ENCODE assay signal across 19 cellular contexts in genomic region chr4:34893382-34893781, GRCh38.
DNase-seq lines count a peak whose midpoint lies in the region; ATAC-seq, FAIRE-seq and TF ChIP-seq lines count a peak whose summit lies in the region.
"Had no signal": no experiment of that assay in that cellular context is flagged by ENCODE, and none has a peak within 500 bp of the region (broad histone marks: within the 10 kb centered on the region; RNA-seq: fewer than 3 reads in every experiment).

No MANE protein-coding gene starts in this region.

- in situ Hi-C loops in GM12878 (cut with MboI): no loop called here

- H3K4me1 ChIP-seq in OCI-LY3 (ENCODE audit: low read length): peaks cover 12% of the 10 kb centered on the region
- H3K4me1 ChIP-seq in GM12878 (ENCODE audit: control insufficient read depth, insufficient read depth, low read length): no peaks in the 10 kb centered on the region
- no peaks in the 10 kb centered on the region for H3K4me1 ChIP-seq in spleen
- H3K4me1 ChIP-seq: HAP-1 had no signal

- H3K79me2 ChIP-seq in OCI-LY3 (ENCODE audit: low read length) (no peaks in the 10 kb centered on the region), GM12878 (ENCODE audit: control insufficient read depth, insufficient read depth, low read length) (no peaks in the 10 kb centered on the region)

- no peak for TF ChIP-seq CTCF in OCI-LY3 (IDR thresholded peaks at IDR 0.05; ENCODE audit: low read depth, low read length)
- TF ChIP-seq CTCF in GM12878 (IDR thresholded peaks at IDR 0.05 in 2 of 3, conservative IDR thresholded peaks at IDR 0.05 in 1 of 3; ENCODE audit: control insufficient read depth in 2 of 3, extremely low read depth in 1 of 3, insufficient read depth in 1 of 3, low read depth in 3 of 3, low read length in 3 of 3): no peak
- TF ChIP-seq CTCF in spleen (IDR thresholded peaks at IDR 0.05 in 8 of 11, conservative IDR thresholded peaks at IDR 0.05 in 3 of 11): no peak

- POLR2A ChIA-PET in GM12878 (lab: Charles Lee): no interaction called here

- TF ChIP-seq POLR2A in GM12878 (IDR thresholded peaks at IDR 0.05; ENCODE audit: low read depth, low read length) (no peak), spleen (IDR thresholded peaks at IDR 0.05) (no peak)

- intact Hi-C loops in GM12878 (cut with micrococcal nuclease; ENCODE audit: unreplicated experiment) (no loop called here), spleen (cut with DNase I; ENCODE audit: low total_unique reads) (no loop called here)

- TF ChIP-seq EP300 in GM12878 (IDR thresholded peaks at IDR 0.05; ENCODE audit: borderline replicate concordance in 1 of 2, control insufficient read depth in 1 of 2, low read depth in 2 of 2, low read length in 2 of 2): no peak

- no peak for TF ChIP-seq RAD21 in GM12878 (IDR thresholded peaks at IDR 0.05; ENCODE audit: insufficient read depth, low read depth, low read length)

- FAIRE-seq in GM12878 (lab: Jason Lieb, UNC): no peak
- FAIRE-seq: G401.6, H54 had no signal

- H3K9me3 ChIP-seq in OCI-LY3 (ENCODE audit: insufficient read depth, low read length) (no peaks in the 10 kb centered on the region; the same call in 1 of the 2 replicates), GM12878 (replicated peaks; ENCODE audit: control insufficient read depth, insufficient read depth, low read length) (no peaks in the 10 kb centered on the region), spleen (no peaks in the 10 kb centered on the region)
- H3K9me3 ChIP-seq: HAP-1 had no signal

- H3K27ac ChIP-seq in OCI-LY3 (ENCODE audit: low read length) (no peak overlapping the region), GM12878 (ENCODE audit: control insufficient read depth, insufficient read depth) (no peak overlapping the region), spleen (no peak overlapping the region)

- no peaks in the 10 kb centered on the region for H3K36me3 ChIP-seq in OCI-LY3 (replicated peaks; ENCODE audit: low read depth, low read length)
- no peaks in the 10 kb centered on the region for H3K36me3 ChIP-seq in GM12878 (ENCODE audit: control insufficient read depth in 2 of 2, insufficient read depth in 2 of 2, low read length in 1 of 2)
- no peaks in the 10 kb centered on the region for H3K36me3 ChIP-seq in spleen
- H3K36me3 ChIP-seq: HAP-1 had no signal

- DNase-seq in ELR (ENCODE audit: low read depth) (peak; percentile 7), GM12878 (ENCODE audit: low read depth, low spot score) (no peak), putamen (ENCODE audit: low spot score) (no peak), spleen (no peak)
- DNase-seq in stimulated activated naive CD4-positive, alpha-beta T cell (lab: John Stamatoyannopoulos, UW): no peak
- DNase-seq: 8988T; C1 segment of cervical spinal cord; Calu3; CD4-positive, alpha-beta memory T cell; COR-L47; DMS53; DMS79 treated with DMSO at 0.1 percent for 48 hours; GOT3; HFFc6 had no signal

- ATAC-seq in HG03432 (IDR thresholded peaks at IDR 0.05; ENCODE audit: unreplicated experiment) (peak; percentile 36), GM12878 (peak; percentile 75)

- H3K9ac ChIP-seq in OCI-LY3 (ENCODE audit: low read length): no peak overlapping the region
- no peak overlapping the region for H3K9ac ChIP-seq in GM12878 (ENCODE audit: control insufficient read depth, insufficient read depth, low read length)

- SMC1A ChIA-PET in GM12878 (lab: Charles Lee; ENCODE audit: uncharacterized antibody, unreplicated experiment): no interaction called here

- RAD21 ChIA-PET in GM12878 (lab: Charles Lee; ENCODE audit: unreplicated experiment): no interaction called here

- CTCF ChIA-PET in GM12878 (lab: Yijun Ruan, JAX): no interaction called here

- no peaks in the 10 kb centered on the region for H3K27me3 ChIP-seq in OCI-LY3 (ENCODE audit: low read depth, low read length)
- H3K27me3 ChIP-seq in GM12878 (replicated peaks in 1 of 2; ENCODE audit: control insufficient read depth in 2 of 2, insufficient read depth in 2 of 2, low read length in 1 of 2): no peaks in the 10 kb centered on the region
- H3K27me3 ChIP-seq in spleen (replicated peaks in 1 of 7): no peaks in the 10 kb centered on the region

- no TSS peak for BruUV-seq in GM12878 (replicated peaks; lab: Mats Ljungman, UMichigan)

- no peak overlapping the region for H3K4me3 ChIP-seq in OCI-LY3 (ENCODE audit: low read length)
- H3K4me3 ChIP-seq in GM12878: no peak overlapping the region
- H3K4me3 ChIP-seq in spleen: no peak overlapping the region
- H3K4me3 ChIP-seq: HAP-1 had no signal

- WGBS in GM12878 (ENCODE audit: insufficient coverage, insufficient replicate concordance, low lambda C conversion rate, missing lambda C conversion rate): 16% methylated on average over 3 of the region's 3 CpGs
- 69 to 75% (median 73%) methylated on average over 3 of the region's 3 CpGs for WGBS in spleen, 5 donors

- H3K4me2 ChIP-seq in OCI-LY3 (ENCODE audit: low read length) (peak overlapping the region; percentile 34), GM12878 (ENCODE audit: control insufficient read depth, insufficient read depth) (no peak overlapping the region)

- no peak overlapping the region for H2AFZ ChIP-seq in OCI-LY3 (ENCODE audit: low read depth, low read length)
- no peak overlapping the region for H2AFZ ChIP-seq in GM12878 (ENCODE audit: control insufficient read depth, low read depth, low read length)

- H4K20me1 ChIP-seq in OCI-LY3 (ENCODE audit: insufficient read depth, low read length) (no peaks in the 10 kb centered on the region), GM12878 (ENCODE audit: control insufficient read depth, insufficient read depth) (no peaks in the 10 kb centered on the region)

TF ChIP-seq in GM12878, 131 proteins besides CTCF, POLR2A, EP300 and RAD21:
- TF ChIP-seq NBN (IDR thresholded peaks at IDR 0.05) (no peak), CHD2 (IDR thresholded peaks at IDR 0.05; ENCODE audit: borderline replicate concordance, low read depth, low read length) (no peak), DPF2 (IDR thresholded peaks at IDR 0.05) (no peak), RCOR1 (conservative IDR thresholded peaks at IDR 0.05; ENCODE audit: low read depth, low read length) (no peak), HDAC2 (IDR thresholded peaks at IDR 0.05) (no peak), WRNIP1 (IDR thresholded peaks at IDR 0.05; ENCODE audit: borderline replicate concordance, low read depth, low read length) (no peak), PAX5 (IDR thresholded peaks at IDR 0.05; ENCODE audit: borderline replicate concordance, low read depth, low read length) (no peak), MYC (IDR thresholded peaks at IDR 0.05; ENCODE audit: insufficient read depth, insufficient read length, insufficient replicate concordance, low read length, severe bottlenecking) (no peak), CBFB (IDR thresholded peaks at IDR 0.05; ENCODE audit: low read depth) (no peak), ZNF24 (IDR thresholded peaks at IDR 0.05) (no peak), MLLT1 (IDR thresholded peaks at IDR 0.05) (no peak), CEBPB (IDR thresholded peaks at IDR 0.05; ENCODE audit: borderline replicate concordance in 1 of 2, low read depth in 2 of 2, low read length in 2 of 2) (no peak)
